Comparison of ENCODE assay signal across 9 cellular contexts in the genomic region with DNA sequence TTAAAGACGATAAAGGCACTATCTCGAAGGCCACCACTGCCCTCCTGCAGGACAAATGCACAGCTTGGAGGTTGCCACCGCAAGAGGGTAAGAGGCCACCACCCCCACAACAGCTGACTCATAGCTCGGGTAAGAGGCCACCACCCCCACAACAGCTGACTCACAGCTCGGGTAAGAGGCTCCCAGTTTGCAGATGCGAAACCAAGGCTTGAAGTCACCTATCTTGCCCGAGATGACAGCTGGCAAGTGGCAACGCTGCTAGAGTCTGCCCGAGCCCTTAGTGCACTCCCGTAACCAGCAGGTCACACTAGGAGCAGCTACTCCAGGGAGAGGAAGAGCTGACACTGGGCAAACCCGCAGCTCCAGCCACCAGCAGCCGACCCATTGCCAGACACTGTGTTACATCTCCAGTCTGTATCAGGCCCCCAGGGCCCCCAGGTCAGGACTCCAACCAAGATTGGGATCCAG. TPM values are rescaled to one million over a fixed set of nuclear protein-coding genes. Genes with fewer than 3 reads are reported as not detected.
DNase-seq lines count a peak whose midpoint lies in the region; ATAC-seq and TF ChIP-seq lines count a peak whose summit lies in the region.
"Had no signal": no experiment of that assay in that cellular context is flagged by ENCODE, and none has a peak within 500 bp of the region (broad histone marks: within the 10 kb centered on the region; RNA-seq: fewer than 3 reads in every experiment).

No MANE protein-coding gene starts in this region.

- H3K27ac ChIP-seq in SJCRH30 = no peak overlapping the region
- H3K27ac ChIP-seq in right lobe of liver = no peak overlapping the region

- H3K4me3 Mint-ChIP-seq in activated naive CD4-positive, alpha-beta T cell treated with anti-CD3 and anti-CD28 coated beads, Interleukin-2, amount 50 U/mL, for 24 hours = no peak overlapping the region
- H3K4me3 Mint-ChIP-seq in stimulated activated naive B cell treated with anti-CD40 and anti-IgM and Interleukin-4, amounts not matched to agents 10 μg/mL and 1 μg/mL and 100 μg/mL, for 72 hours = no peak overlapping the region
- H3K4me3 Mint-ChIP-seq in type B pancreatic cell = no peak overlapping the region

- H3K36me3 Mint-ChIP-seq in activated naive CD4-positive, alpha-beta T cell treated with anti-CD3 and anti-CD28 coated beads, Interleukin-2, amount 50 U/mL, for 24 hours = peaks cover 2% of the 10 kb centered on the region
- H3K36me3 Mint-ChIP-seq in stimulated activated naive B cell treated with anti-CD40 and anti-IgM and Interleukin-4, amounts not matched to agents 10 μg/mL and 1 μg/mL and 100 μg/mL, for 72 hours = peaks cover 6 to 13% of the 10 kb centered on the region in 2 donors
- no peaks in the 10 kb centered on the region for H3K36me3 Mint-ChIP-seq in type B pancreatic cell

- H3K36me3 ChIP-seq in SJCRH30 (no peaks in the 10 kb centered on the region), right lobe of liver (no peaks in the 10 kb centered on the region)

- H3K9me3 Mint-ChIP-seq in activated naive CD4-positive, alpha-beta T cell treated with anti-CD3 and anti-CD28 coated beads, Interleukin-2, amount 50 U/mL, for 24 hours = no peaks in the 10 kb centered on the region
- peaks cover 0 to 3% of the 10 kb centered on the region in 2 donors for H3K9me3 Mint-ChIP-seq in stimulated activated naive B cell treated with anti-CD40 and anti-IgM and Interleukin-4, amounts not matched to agents 10 μg/mL and 1 μg/mL and 100 μg/mL, for 72 hours
- no peaks in the 10 kb centered on the region for H3K9me3 Mint-ChIP-seq in type B pancreatic cell

- intact Hi-C loops in right lobe of liver (cut with DNase I) = no loop called here

- no peaks in the 10 kb centered on the region for H3K27me3 Mint-ChIP-seq in activated naive CD4-positive, alpha-beta T cell treated with anti-CD3 and anti-CD28 coated beads, Interleukin-2, amount 50 U/mL, for 24 hours
- H3K27me3 Mint-ChIP-seq in stimulated activated naive B cell treated with anti-CD40 and anti-IgM and Interleukin-4, amounts not matched to agents 10 μg/mL and 1 μg/mL and 100 μg/mL, for 72 hours = peaks cover 8 to 18% of the 10 kb centered on the region in 2 donors
- H3K27me3 Mint-ChIP-seq in type B pancreatic cell = peaks cover 6% of the 10 kb centered on the region

- H3K27ac Mint-ChIP-seq in activated naive CD4-positive, alpha-beta T cell treated with anti-CD3 and anti-CD28 coated beads, Interleukin-2, amount 50 U/mL, for 24 hours = peak overlapping the region; percentile 66
- H3K27ac Mint-ChIP-seq in stimulated activated naive B cell treated with anti-CD40 and anti-IgM and Interleukin-4, amounts not matched to agents 10 μg/mL and 1 μg/mL and 100 μg/mL, for 72 hours = peak overlapping the region; percentile 52
- H3K27ac Mint-ChIP-seq in type B pancreatic cell = no peak overlapping the region

- 62% methylated on average over 3 of the region's 12 CpGs for WGBS in right lobe of liver (ENCODE audit: insufficient coverage, low coverage, low lambda C conversion rate, missing lambda C conversion rate)

- H3K4me3 ChIP-seq in SJCRH30 = no peak overlapping the region
- H3K4me3 ChIP-seq in right lobe of liver = no peak overlapping the region
- H3K4me3 ChIP-seq: ascending aorta had no signal

- H3K4me1 Mint-ChIP-seq in activated naive CD4-positive, alpha-beta T cell treated with anti-CD3 and anti-CD28 coated beads, Interleukin-2, amount 50 U/mL, for 24 hours = peaks cover 31% of the 10 kb centered on the region
- H3K4me1 Mint-ChIP-seq in stimulated activated naive B cell treated with anti-CD40 and anti-IgM and Interleukin-4, amounts not matched to agents 10 μg/mL and 1 μg/mL and 100 μg/mL, for 72 hours = peaks cover 18 to 22% of the 10 kb centered on the region in 2 donors
- H3K4me1 Mint-ChIP-seq in type B pancreatic cell (ENCODE audit: unreplicated experiment) = peaks cover 25% of the 10 kb centered on the region

- TF ChIP-seq POLR2A in right lobe of liver (IDR thresholded peaks at IDR 0.05) = no peak

- TF ChIP-seq CTCF in right lobe of liver (IDR thresholded peaks at IDR 0.05) (no peak), type B pancreatic cell (conservative IDR thresholded peaks at IDR 0.05) (no peak)

- H3K4me1 ChIP-seq in SJCRH30 = peaks cover 15% of the 10 kb centered on the region
- H3K4me1 ChIP-seq in right lobe of liver = no peaks in the 10 kb centered on the region

- H3K9me3 ChIP-seq in SJCRH30 (replicated peaks) (no peaks in the 10 kb centered on the region), right lobe of liver (no peaks in the 10 kb centered on the region)
- H3K9me3 ChIP-seq: ascending aorta had no signal

- ATAC-seq in HG03196 (IDR thresholded peaks at IDR 0.05; ENCODE audit: unreplicated experiment) = peak; percentile 78
- peak in 3 of 4 donors; percentile 35 to 74 (median 44) for ATAC-seq in right lobe of liver
- ATAC-seq in stimulated activated naive B cell treated with anti-CD40 and anti-IgM and Interleukin-4, amounts not matched to agents 10 μg/mL and 1 μg/mL and 100 μg/mL, for 72 hours (replicated peaks) = peak; percentile 92 to 96

- H3K27me3 ChIP-seq in SJCRH30 (0 out of 2 replicates have a peak, but pooled peaks cover under 1% of the 10 kb centered on the region), right lobe of liver (no peaks in the 10 kb centered on the region)
- H3K27me3 ChIP-seq: ascending aorta had no signal

- DNase-seq in NCI-H1694 treated with DMSO at 0.1 percent for 48 hours (lab: John Stamatoyannopoulos, UW) = peak; percentile 4
- DNase-seq in NCI-H1694 (lab: John Stamatoyannopoulos, UW) = no peak
- peak; percentile 91 to 92 for DNase-seq in SJCRH30
- peak in 1 of 3 donors; percentile 76 for DNase-seq in right lobe of liver
- DNase-seq in stimulated activated naive B cell treated with anti-CD40 and anti-IgM and Interleukin-4, amounts not matched to agents 10 μg/mL and 1 μg/mL and 100 μg/mL, for 72 hours = peak; percentile 58
- no peak for DNase-seq in type B pancreatic cell (ENCODE audit: extremely low spot score, unreplicated experiment)

RNA-seq across cellular contexts. Expression of gene SPSB1, which starts 17.1 kb away (rescaled TPM):
- 0.20 and 0.43 TPM in 2 replicates for total RNA-seq in SJCRH30 (2014; rRNA removed; shearing (Covaris generic))
- total RNA-seq in right lobe of liver (100 to 1,000 TPM in 1 of 6 experiments, 10 to 100 TPM in 4, 1 to 10 TPM in 1; 7.7 to 121 (median 37.0) TPM), type B pancreatic cell (ENCODE audit: low replicate concordance) (5.6 and 17.4 TPM in 2 replicates)

RNA-seq across cellular contexts. Expression of gene H6PD, which starts 41.0 kb away (rescaled TPM):
- total RNA-seq in SJCRH30 (2014; rRNA removed; shearing (Covaris generic)) = 5.9 and 7.0 TPM in 2 replicates
- total RNA-seq in right lobe of liver (100 to 1,000 TPM; 102 to 158 (median 120) TPM), type B pancreatic cell (ENCODE audit: low replicate concordance) (18.7 and 26.1 TPM in 2 replicates)

Comparison
In these comparisons a context has a peak if more than half of its experiments do, and no peak if none do; other contexts are left out.
1. DNase-seq: peak in NCI-H1694 treated with DMSO at 0.1 percent for 48 hours (single experiment), SJCRH30 (2 of 2) and stimulated activated naive B cell treated with anti-CD40 and anti-IgM and Interleukin-4, amounts not matched to agents 10 μg/mL and 1 μg/mL and 100 μg/mL, for 72 hours (single experiment); none in NCI-H1694 (single experiment) and type B pancreatic cell (single experiment).
2. ATAC-seq: peak in every context shown above with its lines; median percentile 94 in stimulated activated naive B cell treated with anti-CD40 and anti-IgM and Interleukin-4, amounts not matched to agents 10 μg/mL and 1 μg/mL and 100 μg/mL, for 72 hours; 78 in HG03196; 44 in right lobe of liver.